In genomic region chr2:161096336-161096735, GRCh38 we compare ENCODE assay signal across 1 cellular context.
TF ChIP-seq lines count a peak whose summit lies in the region.

No MANE protein-coding gene starts in this region.

TF ChIP-seq in GM12878, 131 proteins besides CTCF, POLR2A, EP300 and RAD21 (continued from another document):
- TF ChIP-seq CEBPZ (IDR thresholded peaks at IDR 0.05; ENCODE audit: low read depth, low read length) (no peak), NKRF (conservative IDR thresholded peaks at IDR 0.05) (no peak), E2F8 (IDR thresholded peaks at IDR 0.05; ENCODE audit: low read depth, partially characterized antibody) (no peak), RCOR1 (conservative IDR thresholded peaks at IDR 0.05; ENCODE audit: low read depth, low read length) (no peak), MLLT1 (IDR thresholded peaks at IDR 0.05) (no peak), SP1 (IDR thresholded peaks at IDR 0.05; ENCODE audit: low read depth, low read length) (no peak), ETV6 (conservative IDR thresholded peaks at IDR 0.05 in 1 of 2, IDR thresholded peaks at IDR 0.05 in 1 of 2; ENCODE audit: borderline replicate concordance in 1 of 2, low read depth in 1 of 2) (no peak)
